8 cellular contexts compared by ENCODE assay signal in the genomic region with DNA sequence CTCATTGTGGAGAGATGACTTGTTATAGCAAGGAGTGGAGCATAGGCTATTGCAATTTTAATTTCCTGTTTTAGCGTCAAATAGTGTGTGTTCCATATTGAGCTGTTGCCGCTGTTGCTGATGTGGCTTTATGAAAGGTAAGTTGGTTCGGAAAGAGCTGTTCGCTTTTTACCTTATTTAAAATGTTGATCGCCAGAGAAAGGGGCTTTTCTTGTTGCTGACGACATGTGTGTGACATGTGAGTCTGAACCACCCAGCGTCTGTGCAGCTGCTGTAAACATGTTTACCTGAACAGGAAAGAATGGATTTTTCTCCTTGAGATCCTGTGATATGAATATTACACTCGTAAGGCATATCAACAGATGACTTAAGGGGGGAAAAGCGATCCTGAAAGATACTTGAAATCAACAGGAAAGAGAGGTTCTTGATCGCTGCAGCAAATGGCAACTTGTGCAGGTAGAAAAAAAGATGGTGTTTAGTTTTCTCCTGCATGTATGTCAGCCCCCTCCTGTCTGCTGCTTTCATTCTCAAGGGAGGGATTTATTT. TPM values are rescaled to one million over a fixed set of nuclear protein-coding genes. Genes with fewer than 3 reads are reported as not detected.
DNase-seq lines count a peak whose midpoint lies in the region; ATAC-seq and TF ChIP-seq lines count a peak whose summit lies in the region.

No MANE protein-coding gene starts in this region.

- H3K4me1 Mint-ChIP-seq in T-helper 2 cell treated with Interferon-gamma antibody and Interleukin-4, amounts not matched to agents 5 μg/mL and 100 μg/mL, for 36 hours (ENCODE audit: low read depth), result peaks cover 30% of the 10 kb centered on the region
- H3K4me1 Mint-ChIP-seq in effector memory CD8-positive, alpha-beta T cell (ENCODE audit: low read depth in 2 of 2), result peaks cover 26 to 34% of the 10 kb centered on the region in 2 donors
- H3K4me1 Mint-ChIP-seq in osteocyte (ENCODE audit: unreplicated experiment), result peaks cover 28% of the 10 kb centered on the region

- H3K4me3 ChIP-seq in lower leg skin (ENCODE audit: low read depth, poor library complexity, severe bottlenecking), result no peak overlapping the region

- 12 to 17% methylated on average over 10 of the region's 10 CpGs for WGBS in lower leg skin, 2 donors

- peak overlapping the region; percentile 84 for H3K4me3 Mint-ChIP-seq in T-helper 2 cell treated with Interferon-gamma antibody and Interleukin-4, amounts not matched to agents 5 μg/mL and 100 μg/mL, for 36 hours
- peak overlapping the region; percentile 91 for H3K4me3 Mint-ChIP-seq in effector memory CD8-positive, alpha-beta T cell
- peak overlapping the region; percentile 91 for H3K4me3 Mint-ChIP-seq in osteocyte (ENCODE audit: unreplicated experiment)

- TF ChIP-seq CTCF in osteocyte (IDR thresholded peaks at IDR 0.05), result no peak
- TF ChIP-seq CTCF in GM13976 (IDR thresholded peaks at IDR 0.05; ENCODE audit: borderline replicate concordance, control extremely low read depth, extremely low read depth, insufficient read depth, missing control alignments), result no peak
- TF ChIP-seq CTCF in lower leg skin (IDR thresholded peaks at IDR 0.05), result no peak

- peak; percentile 9 for ATAC-seq in effector memory CD8-positive, alpha-beta T cell (replicated peaks)
- no peak for ATAC-seq in HG02970 (IDR thresholded peaks at IDR 0.05; ENCODE audit: low FRiP score, unreplicated experiment)

- peak overlapping the region; percentile 91 for H3K27ac Mint-ChIP-seq in T-helper 2 cell treated with Interferon-gamma antibody and Interleukin-4, amounts not matched to agents 5 μg/mL and 100 μg/mL, for 36 hours
- peak overlapping the region; percentile 69 to 93 for H3K27ac Mint-ChIP-seq in effector memory CD8-positive, alpha-beta T cell
- peak overlapping the region; percentile 42 for H3K27ac Mint-ChIP-seq in osteocyte (ENCODE audit: unreplicated experiment)

- intact Hi-C loops in lower leg skin (cut with DNase I; ENCODE audit: low total_unique reads), result no loop called here

- in situ Hi-C loops in GM13976 (cut with MboI; ENCODE audit: low sequenced_read_pairs, unreplicated experiment), result no loop called here

- H3K27me3 Mint-ChIP-seq in T-helper 2 cell treated with Interferon-gamma antibody and Interleukin-4, amounts not matched to agents 5 μg/mL and 100 μg/mL, for 36 hours (ENCODE audit: low read depth), result no peaks in the 10 kb centered on the region
- no peaks in the 10 kb centered on the region for H3K27me3 Mint-ChIP-seq in effector memory CD8-positive, alpha-beta T cell
- no peaks in the 10 kb centered on the region for H3K27me3 Mint-ChIP-seq in osteocyte (ENCODE audit: unreplicated experiment)

- TF ChIP-seq POLR2A in lower leg skin (IDR thresholded peaks at IDR 0.05), result no peak

- H3K36me3 Mint-ChIP-seq in T-helper 2 cell treated with Interferon-gamma antibody and Interleukin-4, amounts not matched to agents 5 μg/mL and 100 μg/mL, for 36 hours (ENCODE audit: low read depth), result peaks cover 5% of the 10 kb centered on the region
- peaks cover 31% of the 10 kb centered on the region for H3K36me3 Mint-ChIP-seq in effector memory CD8-positive, alpha-beta T cell (ENCODE audit: insufficient read depth)
- no peaks in the 10 kb centered on the region for H3K36me3 Mint-ChIP-seq in osteocyte (ENCODE audit: unreplicated experiment)

- peak; percentile 20 for DNase-seq in activated naive CD4-positive, alpha-beta T cell treated with Interleukin-2 at 50 U/mL for 16 hours
- DNase-seq in activated naive CD4-positive, alpha-beta T cell treated with anti-CD3 and anti-CD28 coated beads, Interleukin-2, amount 50 U/mL, for 16 hours, result no peak
- no peak for DNase-seq in T-helper 2 cell treated with Interferon-gamma antibody and Interleukin-4, amounts not matched to agents 5 μg/mL and 100 μg/mL, for 36 hours (ENCODE audit: low spot score)
- peak; percentile 7 to 20 (median 12) for DNase-seq in effector memory CD8-positive, alpha-beta T cell
- DNase-seq in osteocyte (ENCODE audit: extremely low spot score, unreplicated experiment) (no peak), GM13976 (ENCODE audit: low spot score) (no peak), lower leg skin (ENCODE audit: low spot score in 2 of 2) (no peak)

- no peaks in the 10 kb centered on the region for H3K9me3 Mint-ChIP-seq in T-helper 2 cell treated with Interferon-gamma antibody and Interleukin-4, amounts not matched to agents 5 μg/mL and 100 μg/mL, for 36 hours
- no peaks in the 10 kb centered on the region for H3K9me3 Mint-ChIP-seq in effector memory CD8-positive, alpha-beta T cell
- H3K9me3 Mint-ChIP-seq in osteocyte (ENCODE audit: unreplicated experiment), result no peaks in the 10 kb centered on the region

RNA-seq across cellular contexts. Expression of gene ZEB1, which starts 2.5 kb away (rescaled TPM):
- 51.1 and 54.4 TPM in 2 replicates for total RNA-seq in osteocyte
- 10 to 100 TPM in 2 of 4 donors, 1 to 10 TPM in 2; 7.1 to 28.7 (median 10.6) TPM for total RNA-seq in lower leg skin

Comparison
In these comparisons a context has a peak if more than half of its experiments do, and no peak if none do; other contexts are left out.
1. DNase-seq: peak in activated naive CD4-positive, alpha-beta T cell treated with Interleukin-2 at 50 U/mL for 16 hours (single experiment) and effector memory CD8-positive, alpha-beta T cell (3 of 3); none in activated naive CD4-positive, alpha-beta T cell treated with anti-CD3 and anti-CD28 coated beads, Interleukin-2, amount 50 U/mL, for 16 hours (single experiment), T-helper 2 cell treated with Interferon-gamma antibody and Interleukin-4, amounts not matched to agents 5 μg/mL and 100 μg/mL, for 36 hours (single experiment), osteocyte (single experiment), GM13976 (single experiment) and lower leg skin (0 of 2).
2. Peak in every context shown above with its lines, with median percentiles within 50 percentile points of each other: H3K27ac Mint-ChIP-seq and H3K4me3 Mint-ChIP-seq.